In genomic region chr4:153747406-153747805, GRCh38 we compare ENCODE assay signal across 22 cellular contexts. TPM values are rescaled to one million over a fixed set of nuclear protein-coding genes. Genes with fewer than 3 reads are reported as not detected.
DNase-seq lines count a peak whose midpoint lies in the region; ATAC-seq, FAIRE-seq and TF ChIP-seq lines count a peak whose summit lies in the region.
"Had no signal": no experiment of that assay in that cellular context is flagged by ENCODE, and none has a peak within 500 bp of the region (broad histone marks: within the 10 kb centered on the region; RNA-seq: fewer than 3 reads in every experiment).

No MANE protein-coding gene starts in this region.

- no peak for TF ChIP-seq EP300 in suprapubic skin (IDR thresholded peaks at IDR 0.05)

- TF ChIP-seq CTCF in HL-60 (IDR thresholded peaks at IDR 0.05; ENCODE audit: insufficient read depth, low read length) (no peak), NB4 (IDR thresholded peaks at IDR 0.05; ENCODE audit: low read depth, low read length) (no peak), suprapubic skin (IDR thresholded peaks at IDR 0.05) (no peak), D721Med (IDR thresholded peaks at IDR 0.05; ENCODE audit: insufficient read depth, missing control alignments) (no peak)

- WGBS in suprapubic skin, result 80% methylated on average over 3 of the region's 3 CpGs

- intact Hi-C loops in posterior cingulate gyrus (cut with DNase I), result loop anchor here (10.0 kb wide), 1 partner anchor 403 kb away; the partner anchor contains the start of gene MND1

- H3K27ac Mint-ChIP-seq in T-helper 17 cell, result peak overlapping the region; percentile 47
- H3K27ac Mint-ChIP-seq: CD8-positive, alpha-beta T cell; T-helper 1 cell treated with Interleukin-12 subunit alpha and Interleukin-12 subunit beta and Interleukin-4 antibody, amounts not matched to agents 30 μg/mL and 1 μg/mL, for 36 hours had no signal

- FAIRE-seq in D721Med (lab: Jason Lieb, UNC), result no peak
- FAIRE-seq: GM12878, H1 had no signal

- no peaks in the 10 kb centered on the region for H3K36me3 ChIP-seq in suprapubic skin
- H3K36me3 ChIP-seq: MG63, Peyer's patch had no signal

- ATAC-seq in T-helper 17 cell (no peak), GM21528 (IDR thresholded peaks at IDR 0.05; ENCODE audit: low FRiP score, unreplicated experiment) (no peak)
- ATAC-seq: CD8-positive, alpha-beta T cell; GM12878 had no signal

- peaks cover 2% of the 10 kb centered on the region for H3K4me1 Mint-ChIP-seq in T-helper 17 cell

- no peaks in the 10 kb centered on the region for H3K36me3 Mint-ChIP-seq in T-helper 17 cell (ENCODE audit: low read depth)
- H3K36me3 Mint-ChIP-seq: CD8-positive, alpha-beta T cell had no signal

- TF ChIP-seq POLR2A in NB4 (IDR thresholded peaks at IDR 0.05; ENCODE audit: extremely low read depth, insufficient read length) (no peak), suprapubic skin (IDR thresholded peaks at IDR 0.05) (no peak)

- H3K4me1 ChIP-seq in suprapubic skin, result peaks cover 24% of the 10 kb centered on the region
- H3K4me1 ChIP-seq: Peyer's patch had no signal

- peaks cover 27% of the 10 kb centered on the region for H3K27me3 Mint-ChIP-seq in T-helper 17 cell

- no peak overlapping the region for H3K4me3 ChIP-seq in HL-60 (replicated peaks; ENCODE audit: insufficient read depth, low read length)
- H3K4me3 ChIP-seq in NB4 (ENCODE audit: low read depth, low read length), result no peak overlapping the region
- no peak overlapping the region for H3K4me3 ChIP-seq in suprapubic skin
- H3K4me3 ChIP-seq: GM12878, MG63, Peyer's patch had no signal

- H3K27me3 ChIP-seq in HL-60 (ENCODE audit: insufficient read depth, poor library complexity, severe bottlenecking), result no peaks in the 10 kb centered on the region
- H3K27me3 ChIP-seq in suprapubic skin, result no peaks in the 10 kb centered on the region
- H3K27me3 ChIP-seq: MG63, Peyer's patch had no signal

- H3K27ac ChIP-seq in HL-60 (replicated peaks), result peak overlapping the region; percentile 71
- H3K27ac ChIP-seq in suprapubic skin, result peak overlapping the region; percentile 57
- H3K27ac ChIP-seq: Peyer's patch had no signal

- no peaks in the 10 kb centered on the region for H3K9me3 ChIP-seq in T-helper 17 cell (ENCODE audit: control insufficient read depth, low read length, poor library complexity, severe bottlenecking)
- no peaks in the 10 kb centered on the region for H3K9me3 ChIP-seq in suprapubic skin
- H3K9me3 ChIP-seq: MG63, Peyer's patch, SK-N-SH had no signal

- DNase-seq in HL-60 (ENCODE audit: low read depth in 1 of 2, low spot score in 1 of 2) (peak in 1 of 2 experiments; percentile 43), NB4 (ENCODE audit: low read depth) (peak; percentile 28), T-helper 17 cell (no peak), suprapubic skin (ENCODE audit: low spot score in 2 of 2) (no peak), posterior cingulate gyrus (no peak), D721Med (ENCODE audit: insufficient read length, low spot score) (no peak)
- DNase-seq: CD8-positive, alpha-beta T cell; DMS 273 treated with DMSO at 0.1 percent for 48 hours; GDM1; MG63; NCI-H1417 treated with DMSO at 0.1 percent for 48 hours; NCI-H1930; NCI-H2171 treated with DMSO at 0.1 percent for 48 hours; NCI-H446 treated with DMSO at 0.1 percent for 48 hours; NCI-H748 treated with DMSO at 0.1 percent for 48 hours; Peyer's patch; Right ventricle myocardium superior; SK-N-SH had no signal

- H3K4me3 Mint-ChIP-seq in T-helper 17 cell, result no peak overlapping the region
- H3K4me3 Mint-ChIP-seq: CD8-positive, alpha-beta T cell; T-helper 1 cell treated with Interleukin-12 subunit alpha and Interleukin-12 subunit beta and Interleukin-4 antibody, amounts not matched to agents 30 μg/mL and 1 μg/mL, for 36 hours had no signal

RNA-seq across cellular contexts. Expression of gene RNF175, which starts 12.4 kb away (rescaled TPM):
- not detected for total RNA-seq in T-helper 17 cell
- not detected for total RNA-seq in suprapubic skin
- total RNA-seq: GM12878, Peyer's patch had no signal

RNA-seq across cellular contexts. Expression of gene SFRP2, which starts 41.5 kb away (rescaled TPM):
- not detected for total RNA-seq in T-helper 17 cell
- total RNA-seq in suprapubic skin, result 1 to 10 TPM; 4.4 to 9.3 (median 6.5) TPM
- total RNA-seq: CD8-positive, alpha-beta T cell; Right ventricle myocardium superior had no signal

Comparison
In these comparisons a context has a peak if more than half of its experiments do, and no peak if none do; other contexts are left out.
1. RNA of gene SFRP2, which starts 41.5 kb away (total RNA-seq): 4.4 to 9.3 TPM in suprapubic skin; not detected in T-helper 17 cell; every median in the first group is over 4 times any median in the second.